9 cellular contexts compared by ENCODE assay signal in genomic region chr17:74569392-74570003, GRCh38. TPM values are rescaled to one million over a fixed set of nuclear protein-coding genes. Genes with fewer than 3 reads are reported as not detected.
DNase-seq lines count a peak whose midpoint lies in the region; ATAC-seq lines count a peak whose summit lies in the region.
"Had no signal": no experiment of that assay in that cellular context is flagged by ENCODE, and none has a peak within 500 bp of the region (broad histone marks: within the 10 kb centered on the region; RNA-seq: fewer than 3 reads in every experiment).

No MANE protein-coding gene starts in this region.

- H3K4me1 ChIP-seq in adipocyte (ENCODE audit: control insufficient read depth, insufficient read depth, low read length): peaks cover 24% of the 10 kb centered on the region
- no peaks in the 10 kb centered on the region for H3K4me1 ChIP-seq in CD8-positive, alpha-beta memory T cell (ENCODE audit: insufficient read depth, low read length)
- H3K4me1 ChIP-seq: uterus had no signal

- ATAC-seq in HG02970 (IDR thresholded peaks at IDR 0.05; ENCODE audit: low FRiP score, unreplicated experiment): no peak

- no peak overlapping the region for H3K4me3 ChIP-seq in adipocyte (ENCODE audit: low read length)
- no peak overlapping the region for H3K4me3 ChIP-seq in CD8-positive, alpha-beta memory T cell (ENCODE audit: low read length)
- H3K4me3 ChIP-seq: uterus had no signal

- no peaks in the 10 kb centered on the region for H3K36me3 ChIP-seq in adipocyte (ENCODE audit: control insufficient read depth, insufficient read depth, low read length, severe bottlenecking)
- no peaks in the 10 kb centered on the region for H3K36me3 ChIP-seq in CD8-positive, alpha-beta memory T cell (ENCODE audit: insufficient read depth, low read length)
- H3K36me3 ChIP-seq: uterus had no signal

- H3K4me1 Mint-ChIP-seq in CD8-positive, alpha-beta memory T cell: no peaks in the 10 kb centered on the region

- H3K36me3 Mint-ChIP-seq in CD8-positive, alpha-beta memory T cell: no peaks in the 10 kb centered on the region

- peaks cover 21 to 48% of the 10 kb centered on the region in 2 donors for H3K27me3 Mint-ChIP-seq in CD8-positive, alpha-beta memory T cell

- H3K9me3 ChIP-seq in adipocyte (ENCODE audit: control insufficient read depth, low read length): peaks cover 9% of the 10 kb centered on the region
- no peaks in the 10 kb centered on the region for H3K9me3 ChIP-seq in CD8-positive, alpha-beta memory T cell (ENCODE audit: low read length)
- H3K9me3 ChIP-seq: uterus had no signal

- CTCF ChIA-PET in CD8-positive, alpha-beta memory T cell (lab: Charles Lee): no interaction called here

- peak; percentile 4 for DNase-seq in COLO668 (lab: John Stamatoyannopoulos, UW; ENCODE audit: unreplicated experiment)
- DNase-seq in Kasumi-1 (lab: John Stamatoyannopoulos, UW): peak; percentile 95 to 96
- peak; percentile 46 for DNase-seq in adipocyte (ENCODE audit: low read depth)
- DNase-seq in left kidney (ENCODE audit: low read depth, low spot score): peak; percentile 24
- no peak for DNase-seq in CD8-positive, alpha-beta memory T cell
- DNase-seq in DMS114 treated with DMSO at 0.1 percent for 48 hours (lab: John Stamatoyannopoulos, UW; ENCODE audit: unreplicated experiment): no peak
- no peak for DNase-seq in NCI-H2081 (lab: John Stamatoyannopoulos, UW)

- H3K27ac Mint-ChIP-seq in CD8-positive, alpha-beta memory T cell: no peak overlapping the region

- peaks cover 27% of the 10 kb centered on the region for H3K27me3 ChIP-seq in adipocyte (replicated peaks; ENCODE audit: control insufficient read depth, insufficient read depth, low read length)
- H3K27me3 ChIP-seq in CD8-positive, alpha-beta memory T cell (ENCODE audit: insufficient read depth, low read length, poor library complexity, severe bottlenecking): peaks cover 5% of the 10 kb centered on the region
- H3K27me3 ChIP-seq: uterus had no signal

- no peaks in the 10 kb centered on the region for H3K9me3 Mint-ChIP-seq in CD8-positive, alpha-beta memory T cell

- peak overlapping the region; percentile 52 for H3K9ac ChIP-seq in adipocyte (ENCODE audit: low read length)

- POLR2A ChIA-PET in CD8-positive, alpha-beta memory T cell (lab: Charles Lee): no interaction called here

- no peak overlapping the region for H3K27ac ChIP-seq in CD8-positive, alpha-beta memory T cell (ENCODE audit: low read depth, low read length)
- H3K27ac ChIP-seq: uterus had no signal

- no peak overlapping the region for H3K4me3 Mint-ChIP-seq in CD8-positive, alpha-beta memory T cell

RNA-seq across cellular contexts. Expression of gene CD300H, which starts 2.2 kb away (rescaled TPM):
- total RNA-seq in CD8-positive, alpha-beta memory T cell: not detected
- not detected for polyA plus RNA-seq in CD8-positive, alpha-beta memory T cell
- total RNA-seq: uterus had no signal

RNA-seq across cellular contexts. Expression of gene CD300LD, which starts 22.6 kb away (rescaled TPM):
- not detected for total RNA-seq in CD8-positive, alpha-beta memory T cell
- not detected for polyA plus RNA-seq in CD8-positive, alpha-beta memory T cell
- total RNA-seq: uterus had no signal

RNA-seq across cellular contexts. Expression of gene CD300C, which starts 23.6 kb away (rescaled TPM):
- total RNA-seq in CD8-positive, alpha-beta memory T cell: under 1 TPM in 1 of 2 experiments, not detected in 1; 0.20 TPM
- not detected for polyA plus RNA-seq in CD8-positive, alpha-beta memory T cell

RNA-seq across cellular contexts. Expression of gene CD300LB, which starts 38.2 kb away (rescaled TPM):
- total RNA-seq in CD8-positive, alpha-beta memory T cell: under 1 TPM in 1 of 2 experiments, not detected in 1; 0.11 TPM
- not detected for polyA plus RNA-seq in CD8-positive, alpha-beta memory T cell

RNA-seq across cellular contexts. Expression of gene CD300E, which starts 54.0 kb away (rescaled TPM):
- total RNA-seq in CD8-positive, alpha-beta memory T cell: not detected
- polyA plus RNA-seq in CD8-positive, alpha-beta memory T cell: not detected

Comparison
In these comparisons a context has a peak if more than half of its experiments do, and no peak if none do; other contexts are left out.
1. DNase-seq: peak in COLO668 (single experiment), Kasumi-1 (2 of 2), adipocyte (single experiment) and left kidney (single experiment); none in CD8-positive, alpha-beta memory T cell (0 of 5), DMS114 treated with DMSO at 0.1 percent for 48 hours (single experiment) and NCI-H2081 (0 of 2).